ENCODE assay signal across 20 cellular contexts in genomic region chr7:69756235-69756634, GRCh38.
DNase-seq lines count a peak whose midpoint lies in the region; ATAC-seq and TF ChIP-seq lines count a peak whose summit lies in the region.
"Had no signal": no experiment of that assay in that cellular context is flagged by ENCODE, and none has a peak within 500 bp of the region (broad histone marks: within the 10 kb centered on the region; RNA-seq: fewer than 3 reads in every experiment).

No MANE protein-coding gene starts in this region.

- TF ChIP-seq CTCF in cardiac fibroblast (IDR thresholded peaks at IDR 0.05; ENCODE audit: low read depth, low read length): no peak

- no peak overlapping the region for H3K4me3 ChIP-seq in cardiac fibroblast (replicated peaks in 1 of 2; ENCODE audit: low read depth in 2 of 2, low read length in 2 of 2)
- H3K4me3 ChIP-seq: colonic mucosa, prostate gland, smooth muscle cell, tibial nerve had no signal

- no peak for ATAC-seq in left lobe of liver
- ATAC-seq: activated CD4-positive, alpha-beta T cell treated with anti-CD3 and anti-CD28 coated beads for 36 hours; foreskin keratinocyte; HepG2; natural killer cell; T-cell had no signal

- DNase-seq in AG08395 (ENCODE audit: low spot score): peak; percentile 17
- DNase-seq in GM03348 (ENCODE audit: low spot score): peak; percentile 22
- DNase-seq in cardiac fibroblast (ENCODE audit: low read depth in 2 of 2): peak; percentile 51 to 72
- DNase-seq in medulla oblongata (ENCODE audit: extremely low spot score): peak; percentile 22
- no peak for DNase-seq in left lobe of liver (ENCODE audit: low spot score)
- DNase-seq in mucosa of gallbladder (ENCODE audit: low spot score): no peak
- no peak for DNase-seq in stimulated activated CD4-positive, alpha-beta T cell treated with anti-CD3 and anti-CD28 coated beads, Interleukin-2, amount 100 ng/mL, for 48 hours
- DNase-seq: activated CD4-positive, alpha-beta T cell treated with anti-CD3 and anti-CD28 coated beads for 36 hours; Caco-2; colonic mucosa; foreskin keratinocyte; natural killer cell; NCI-H2107; NCI-H524; stimulated activated CD4-positive, alpha-beta T cell treated with anti-CD3 and anti-CD28 coated beads, Interleukin-4, amount 100 ng/mL, for 1 hour; T-cell had no signal

Comparison
In these comparisons a context has a peak if more than half of its experiments do, and no peak if none do; other contexts are left out.
1. DNase-seq: peak in AG08395 (single experiment), GM03348 (single experiment), cardiac fibroblast (2 of 2) and medulla oblongata (single experiment); none in left lobe of liver (single experiment), mucosa of gallbladder (single experiment) and stimulated activated CD4-positive, alpha-beta T cell treated with anti-CD3 and anti-CD28 coated beads, Interleukin-2, amount 100 ng/mL, for 48 hours (0 of 2).